In the genomic region with DNA sequence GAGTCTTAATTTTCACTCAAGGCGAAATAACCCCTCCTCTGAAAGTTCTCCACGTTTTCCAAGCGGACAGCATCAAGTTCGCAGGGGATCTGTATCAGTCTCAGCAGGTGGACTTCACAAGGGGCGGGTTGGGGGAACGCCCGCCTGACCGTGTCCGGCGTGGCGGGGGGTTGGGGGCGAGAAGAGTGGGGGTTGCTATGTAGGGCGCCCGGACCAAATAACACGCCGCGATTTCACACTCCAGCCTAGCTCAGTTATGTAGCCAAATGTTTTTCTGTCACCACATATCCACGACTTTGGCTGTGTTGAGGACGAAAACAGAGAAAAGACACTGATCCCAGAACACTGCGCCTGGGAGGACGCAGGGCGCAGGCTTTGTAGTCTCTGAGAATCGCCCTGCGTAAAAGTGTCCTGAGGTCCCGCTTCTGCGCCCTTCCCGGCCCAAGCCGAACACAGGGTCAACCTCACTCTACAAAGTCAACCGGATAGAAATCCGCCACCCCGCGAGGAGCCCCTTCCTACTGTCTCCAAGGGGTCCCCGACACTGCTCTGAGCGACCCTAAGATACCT, we compare ENCODE assay signal across 8 cellular contexts. TPM values are rescaled to one million over a fixed set of nuclear protein-coding genes. Genes with fewer than 3 reads are reported as not detected.
A peak's percentile ranks its signal among the peaks of the same experiment; 100 is the strongest.
DNase-seq lines count a peak whose midpoint lies in the region; ATAC-seq, FAIRE-seq and TF ChIP-seq lines count a peak whose summit lies in the region.

No MANE protein-coding gene starts in this region.

- peaks cover 0 to 10% of the 10 kb centered on the region in 2 donors for H3K4me1 ChIP-seq in right atrium auricular region

- H3K36me3 ChIP-seq in right atrium auricular region = no peaks in the 10 kb centered on the region

- no peaks in the 10 kb centered on the region for H3K9me3 ChIP-seq in right atrium auricular region

- H3K27me3 ChIP-seq in right atrium auricular region = peaks cover 0 to 7% of the 10 kb centered on the region in 2 donors

- no peak for TF ChIP-seq CTCF in right atrium auricular region (IDR thresholded peaks at IDR 0.05)
- no peak for TF ChIP-seq CTCF in retinal pigment epithelial cell (conservative IDR thresholded peaks at IDR 0.05; ENCODE audit: low read depth, low read length)

- H3K4me3 ChIP-seq in right atrium auricular region (peak overlapping the region; percentile 21 to 51), retinal pigment epithelial cell (ENCODE audit: low read length) (peak overlapping the region; percentile 50)

- ATAC-seq in HG03095 (IDR thresholded peaks at IDR 0.05; ENCODE audit: unreplicated experiment) = no peak
- no peak for ATAC-seq in GM18520 (IDR thresholded peaks at IDR 0.05; ENCODE audit: unreplicated experiment)

- DNase-seq in GM18507 (ENCODE audit: extremely low spot score, insufficient read length, low read depth) (no peak), SW480 (ENCODE audit: low spot score) (peak; percentile 50), right atrium auricular region (ENCODE audit: low spot score) (no peak), retinal pigment epithelial cell (ENCODE audit: low read depth) (no peak), NCI-H2107 treated with DMSO at 0.1 percent for 48 hours (lab: John Stamatoyannopoulos, UW; ENCODE audit: unreplicated experiment) (no peak), iPS-NIHi7 (ENCODE audit: extremely low spot score) (no peak)

- FAIRE-seq in GM18507 (lab: Jason Lieb, UNC) = peak; percentile 53

- no peak overlapping the region for H3K27ac ChIP-seq in right atrium auricular region

RNA-seq across cellular contexts. Expression of a gene that starts 0.5 kb away (rescaled TPM):
- total RNA-seq in right atrium auricular region = 1 to 10 TPM in 1 of 2 donors, under 1 TPM in 1; 0.59 to 1.5 TPM
